9 cellular contexts compared by ENCODE assay signal in the genomic region with DNA sequence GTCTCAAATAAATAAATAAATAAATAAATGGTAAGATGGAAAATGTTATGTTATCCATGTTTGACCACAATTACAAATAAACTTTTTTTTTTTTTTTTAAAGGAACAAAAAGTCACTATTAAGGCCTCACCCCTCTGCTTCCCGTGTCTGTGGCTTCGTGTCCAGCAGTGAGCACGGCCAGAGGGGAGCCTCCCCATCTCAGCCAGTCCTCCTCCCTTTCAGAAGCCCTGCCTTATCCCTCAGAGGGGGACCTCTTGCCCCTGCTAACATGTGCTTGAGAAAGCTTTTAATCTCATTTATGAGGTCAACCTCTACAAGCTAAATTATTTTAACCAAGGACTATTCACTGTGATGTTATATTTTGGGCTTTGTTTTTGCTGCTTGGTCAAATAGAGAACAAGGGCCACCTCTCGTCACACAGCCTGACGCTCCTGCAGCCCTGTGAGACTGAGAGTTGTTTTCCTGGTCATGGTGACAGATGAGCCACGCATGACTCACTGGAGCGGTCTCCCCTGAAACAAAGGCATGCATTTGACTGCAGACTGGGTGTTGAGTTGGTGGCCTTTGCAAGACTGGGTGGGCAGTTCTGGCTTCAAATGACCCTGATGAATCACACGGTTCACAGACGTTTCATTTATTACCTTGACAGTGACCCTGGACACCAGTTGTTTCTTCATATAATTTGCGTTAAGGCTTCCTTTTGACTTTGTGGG.
DNase-seq lines count a peak whose midpoint lies in the region; ATAC-seq and TF ChIP-seq lines count a peak whose summit lies in the region.
"Had no signal": no experiment of that assay in that cellular context is flagged by ENCODE, and none has a peak within 500 bp of the region (broad histone marks: within the 10 kb centered on the region; RNA-seq: fewer than 3 reads in every experiment).

No MANE protein-coding gene starts in this region.

- TF ChIP-seq CTCF in fibroblast of lung (conservative IDR thresholded peaks at IDR 0.05 in 1 of 2, IDR thresholded peaks at IDR 0.05 in 1 of 2; ENCODE audit: low read depth in 1 of 2, low read length in 2 of 2) (no peak), omental fat pad (IDR thresholded peaks at IDR 0.05) (no peak), esophagus muscularis mucosa (IDR thresholded peaks at IDR 0.05) (no peak)

- no peak for TF ChIP-seq POLR2A in esophagus muscularis mucosa (IDR thresholded peaks at IDR 0.05; ENCODE audit: low read depth)

- no peak overlapping the region for H2AFZ ChIP-seq in fibroblast of lung (ENCODE audit: low read length)

- ATAC-seq in HG02852 (IDR thresholded peaks at IDR 0.05; ENCODE audit: unreplicated experiment) (peak; percentile 64), SK-N-SH treated with all-trans-retinoic acid at 6 μM for 48 hours (peak; percentile 84), omental fat pad (ENCODE audit: low FRiP score) (no peak), GM18517 (IDR thresholded peaks at IDR 0.05; ENCODE audit: unreplicated experiment) (no peak)

- H3K4me1 ChIP-seq in fibroblast of lung (ENCODE audit: control insufficient read depth, extremely low read depth, insufficient read depth, low read length) (no peaks in the 10 kb centered on the region), esophagus muscularis mucosa (peaks cover 0 to 8% (median 3%) of the 10 kb centered on the region in 4 donors)

- H3K4me2 ChIP-seq in fibroblast of lung (ENCODE audit: extremely low read depth, insufficient read depth, low read length), result no peak overlapping the region

- DNase-seq in fibroblast of lung (ENCODE audit: low read depth in 2 of 2), result peak; percentile 59 to 96
- DNase-seq in stimulated activated CD8-positive, alpha-beta memory T cell treated with anti-CD3 and anti-CD28 coated beads, Interleukin-15, amount 100 ng/mL, for 48 hours (ENCODE audit: low read depth in 2 of 2), result peak; percentile 72 to 76
- DNase-seq in NAMALWA (ENCODE audit: low spot score), result no peak
- no peak for DNase-seq in omental fat pad (ENCODE audit: low spot score)
- DNase-seq in esophagus muscularis mucosa (ENCODE audit: extremely low spot score), result no peak

- 85% methylated on average over 9 of the region's 10 CpGs for WGBS in esophagus muscularis mucosa

- no peaks in the 10 kb centered on the region for H4K20me1 ChIP-seq in fibroblast of lung (ENCODE audit: control insufficient read depth, extremely low read depth, insufficient read depth, low read length)

- no peaks in the 10 kb centered on the region for H3K79me2 ChIP-seq in fibroblast of lung (ENCODE audit: control insufficient read depth, insufficient read depth, low read length)

- no peak for TF ChIP-seq EP300 in esophagus muscularis mucosa (IDR thresholded peaks at IDR 0.05)

- H3K27ac ChIP-seq in fibroblast of lung (ENCODE audit: insufficient read depth, low read length), result no peak overlapping the region
- no peak overlapping the region for H3K27ac ChIP-seq in esophagus muscularis mucosa (replicated peaks in 1 of 4)
- H3K27ac ChIP-seq: thoracic aorta had no signal

- H3K4me3 ChIP-seq in fibroblast of lung (replicated peaks in 1 of 4; ENCODE audit: control extremely low read depth in 1 of 4, insufficient read depth in 1 of 4, low read depth in 3 of 4, low read length in 4 of 4) (no peak overlapping the region), esophagus muscularis mucosa (no peak overlapping the region)
- H3K4me3 ChIP-seq: thoracic aorta had no signal

- H3K9ac ChIP-seq in fibroblast of lung (ENCODE audit: insufficient read depth, low read length), result no peak overlapping the region

- intact Hi-C loops in esophagus muscularis mucosa (cut with DNase I), result no loop called here

- H3K27me3 ChIP-seq in fibroblast of lung (ENCODE audit: control insufficient read depth, insufficient read depth, low read length) (no peaks in the 10 kb centered on the region), esophagus muscularis mucosa (no peaks in the 10 kb centered on the region)

- H3K9me3 ChIP-seq in fibroblast of lung (ENCODE audit: control insufficient read depth, insufficient read depth, low read depth, low read length), result no peaks in the 10 kb centered on the region
- no peaks in the 10 kb centered on the region for H3K9me3 ChIP-seq in esophagus muscularis mucosa
- H3K9me3 ChIP-seq: thoracic aorta had no signal

- H3K36me3 ChIP-seq in fibroblast of lung (ENCODE audit: control insufficient read depth, insufficient read depth, low read length) (no peaks in the 10 kb centered on the region), esophagus muscularis mucosa (peaks cover 0 to 6% (median 0%) of the 10 kb centered on the region in 4 donors)
- H3K36me3 ChIP-seq: thoracic aorta had no signal

TF ChIP-seq in SK-N-SH treated with all-trans-retinoic acid at 6 μM for 48 hours, 23 proteins besides CTCF, POLR2A, EP300 and RAD21:
- TF ChIP-seq SNAI2 (CRISPR knock-in tag; IDR thresholded peaks at IDR 0.05) (no peak), OSR1 (CRISPR knock-in tag; IDR thresholded peaks at IDR 0.05) (no peak), GLIS3 (CRISPR knock-in tag; IDR thresholded peaks at IDR 0.05) (no peak), TOX (CRISPR knock-in tag; IDR thresholded peaks at IDR 0.05; ENCODE audit: borderline replicate concordance) (no peak), ZFP3 (CRISPR knock-in tag; IDR thresholded peaks at IDR 0.05) (no peak), ZNF8 (CRISPR knock-in tag; IDR thresholded peaks at IDR 0.05) (no peak), TCF4 (CRISPR knock-in tag; IDR thresholded peaks at IDR 0.05; ENCODE audit: borderline replicate concordance) (no peak), ESRRG (CRISPR knock-in tag; IDR thresholded peaks at IDR 0.05) (no peak)
- TF ChIP-seq, protein P1, sequence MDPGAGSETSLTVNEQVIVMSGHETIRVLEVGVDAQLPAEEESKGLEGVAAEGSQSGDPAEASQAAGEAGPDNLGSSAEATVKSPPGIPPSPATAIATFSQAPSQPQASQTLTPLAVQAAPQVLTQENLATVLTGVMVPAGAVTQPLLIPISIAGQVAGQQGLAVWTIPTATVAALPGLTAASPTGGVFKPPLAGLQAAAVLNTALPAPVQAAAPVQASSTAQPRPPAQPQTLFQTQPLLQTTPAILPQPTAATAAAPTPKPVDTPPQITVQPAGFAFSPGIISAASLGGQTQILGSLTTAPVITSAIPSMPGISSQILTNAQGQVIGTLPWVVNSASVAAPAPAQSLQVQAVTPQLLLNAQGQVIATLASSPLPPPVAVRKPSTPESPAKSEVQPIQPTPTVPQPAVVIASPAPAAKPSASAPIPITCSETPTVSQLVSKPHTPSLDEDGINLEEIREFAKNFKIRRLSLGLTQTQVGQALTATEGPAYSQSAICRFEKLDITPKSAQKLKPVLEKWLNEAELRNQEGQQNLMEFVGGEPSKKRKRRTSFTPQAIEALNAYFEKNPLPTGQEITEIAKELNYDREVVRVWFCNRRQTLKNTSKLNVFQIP (CRISPR knock-in tag; IDR thresholded peaks at IDR 0.05; ENCODE audit: borderline replicate concordance, low read depth), result no peak
- TF ChIP-seq, protein P2, sequence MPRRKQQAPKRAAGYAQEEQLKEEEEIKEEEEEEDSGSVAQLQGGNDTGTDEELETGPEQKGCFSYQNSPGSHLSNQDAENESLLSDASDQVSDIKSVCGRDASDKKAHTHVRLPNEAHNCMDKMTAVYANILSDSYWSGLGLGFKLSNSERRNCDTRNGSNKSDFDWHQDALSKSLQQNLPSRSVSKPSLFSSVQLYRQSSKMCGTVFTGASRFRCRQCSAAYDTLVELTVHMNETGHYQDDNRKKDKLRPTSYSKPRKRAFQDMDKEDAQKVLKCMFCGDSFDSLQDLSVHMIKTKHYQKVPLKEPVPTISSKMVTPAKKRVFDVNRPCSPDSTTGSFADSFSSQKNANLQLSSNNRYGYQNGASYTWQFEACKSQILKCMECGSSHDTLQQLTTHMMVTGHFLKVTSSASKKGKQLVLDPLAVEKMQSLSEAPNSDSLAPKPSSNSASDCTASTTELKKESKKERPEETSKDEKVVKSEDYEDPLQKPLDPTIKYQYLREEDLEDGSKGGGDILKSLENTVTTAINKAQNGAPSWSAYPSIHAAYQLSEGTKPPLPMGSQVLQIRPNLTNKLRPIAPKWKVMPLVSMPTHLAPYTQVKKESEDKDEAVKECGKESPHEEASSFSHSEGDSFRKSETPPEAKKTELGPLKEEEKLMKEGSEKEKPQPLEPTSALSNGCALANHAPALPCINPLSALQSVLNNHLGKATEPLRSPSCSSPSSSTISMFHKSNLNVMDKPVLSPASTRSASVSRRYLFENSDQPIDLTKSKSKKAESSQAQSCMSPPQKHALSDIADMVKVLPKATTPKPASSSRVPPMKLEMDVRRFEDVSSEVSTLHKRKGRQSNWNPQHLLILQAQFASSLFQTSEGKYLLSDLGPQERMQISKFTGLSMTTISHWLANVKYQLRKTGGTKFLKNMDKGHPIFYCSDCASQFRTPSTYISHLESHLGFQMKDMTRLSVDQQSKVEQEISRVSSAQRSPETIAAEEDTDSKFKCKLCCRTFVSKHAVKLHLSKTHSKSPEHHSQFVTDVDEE (CRISPR knock-in tag; IDR thresholded peaks at IDR 0.05), result no peak
- TF ChIP-seq, protein P3, sequence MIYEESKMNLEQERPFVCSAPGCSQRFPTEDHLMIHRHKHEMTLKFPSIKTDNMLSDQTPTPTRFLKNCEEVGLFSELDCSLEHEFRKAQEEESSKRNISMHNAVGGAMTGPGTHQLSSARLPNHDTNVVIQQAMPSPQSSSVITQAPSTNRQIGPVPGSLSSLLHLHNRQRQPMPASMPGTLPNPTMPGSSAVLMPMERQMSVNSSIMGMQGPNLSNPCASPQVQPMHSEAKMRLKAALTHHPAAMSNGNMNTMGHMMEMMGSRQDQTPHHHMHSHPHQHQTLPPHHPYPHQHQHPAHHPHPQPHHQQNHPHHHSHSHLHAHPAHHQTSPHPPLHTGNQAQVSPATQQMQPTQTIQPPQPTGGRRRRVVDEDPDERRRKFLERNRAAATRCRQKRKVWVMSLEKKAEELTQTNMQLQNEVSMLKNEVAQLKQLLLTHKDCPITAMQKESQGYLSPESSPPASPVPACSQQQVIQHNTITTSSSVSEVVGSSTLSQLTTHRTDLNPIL (CRISPR knock-in tag; IDR thresholded peaks at IDR 0.05; ENCODE audit: low read depth), result no peak
- TF ChIP-seq, protein P4, sequence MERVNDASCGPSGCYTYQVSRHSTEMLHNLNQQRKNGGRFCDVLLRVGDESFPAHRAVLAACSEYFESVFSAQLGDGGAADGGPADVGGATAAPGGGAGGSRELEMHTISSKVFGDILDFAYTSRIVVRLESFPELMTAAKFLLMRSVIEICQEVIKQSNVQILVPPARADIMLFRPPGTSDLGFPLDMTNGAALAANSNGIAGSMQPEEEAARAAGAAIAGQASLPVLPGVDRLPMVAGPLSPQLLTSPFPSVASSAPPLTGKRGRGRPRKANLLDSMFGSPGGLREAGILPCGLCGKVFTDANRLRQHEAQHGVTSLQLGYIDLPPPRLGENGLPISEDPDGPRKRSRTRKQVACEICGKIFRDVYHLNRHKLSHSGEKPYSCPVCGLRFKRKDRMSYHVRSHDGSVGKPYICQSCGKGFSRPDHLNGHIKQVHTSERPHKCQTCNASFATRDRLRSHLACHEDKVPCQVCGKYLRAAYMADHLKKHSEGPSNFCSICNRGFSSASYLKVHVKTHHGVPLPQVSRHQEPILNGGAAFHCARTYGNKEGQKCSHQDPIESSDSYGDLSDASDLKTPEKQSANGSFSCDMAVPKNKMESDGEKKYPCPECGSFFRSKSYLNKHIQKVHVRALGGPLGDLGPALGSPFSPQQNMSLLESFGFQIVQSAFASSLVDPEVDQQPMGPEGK (CRISPR knock-in tag; IDR thresholded peaks at IDR 0.05; ENCODE audit: borderline replicate concordance), result no peak

Comparison
In these comparisons a context has a peak if more than half of its experiments do, and no peak if none do; other contexts are left out.
1. ATAC-seq: peak in HG02852 (single experiment) and SK-N-SH treated with all-trans-retinoic acid at 6 μM for 48 hours (single experiment); none in omental fat pad (single experiment) and GM18517 (single experiment).
2. DNase-seq: peak in fibroblast of lung (2 of 2) and stimulated activated CD8-positive, alpha-beta memory T cell treated with anti-CD3 and anti-CD28 coated beads, Interleukin-15, amount 100 ng/mL, for 48 hours (2 of 2); none in NAMALWA (single experiment), omental fat pad (single experiment) and esophagus muscularis mucosa (single experiment).